8 cellular contexts compared by ENCODE assay signal in genomic region chr1:95072117-95072516, GRCh38. TPM values are rescaled to one million over a fixed set of nuclear protein-coding genes. Genes with fewer than 3 reads are reported as not detected.
DNase-seq lines count a peak whose midpoint lies in the region; ATAC-seq and TF ChIP-seq lines count a peak whose summit lies in the region.

No MANE protein-coding gene starts in this region.

- ATAC-seq in GM18498 (IDR thresholded peaks at IDR 0.05; ENCODE audit: unreplicated experiment), result peak; percentile 2
- no peak for ATAC-seq in RWPE2 (ENCODE audit: low read depth)
- no peak for ATAC-seq in GM21737 (IDR thresholded peaks at IDR 0.05; ENCODE audit: unreplicated experiment)
- no peak for ATAC-seq in HG03159 (IDR thresholded peaks at IDR 0.05; ENCODE audit: unreplicated experiment)
- no peak for ATAC-seq in HG03039 (IDR thresholded peaks at IDR 0.05; ENCODE audit: unreplicated experiment)

- H3K27ac ChIP-seq in RWPE2 (ENCODE audit: poor library complexity, severe bottlenecking) (peak overlapping the region; percentile 55), sigmoid colon (peak overlapping the region; percentile 86 to 93 (median 92))

- no peaks in the 10 kb centered on the region for H3K27me3 ChIP-seq in RWPE2 (ENCODE audit: insufficient read depth, poor library complexity, severe bottlenecking)
- H3K27me3 ChIP-seq in sigmoid colon, result no peaks in the 10 kb centered on the region

- no peaks in the 10 kb centered on the region for H3K36me3 ChIP-seq in RWPE2 (ENCODE audit: low read depth)
- H3K36me3 ChIP-seq in sigmoid colon, result no peaks in the 10 kb centered on the region

- H3K4me1 ChIP-seq in RWPE2 (ENCODE audit: insufficient read depth, poor library complexity, severe bottlenecking) (no peaks in the 10 kb centered on the region), sigmoid colon (peaks cover 0 to 14% (median 10%) of the 10 kb centered on the region in 4 donors)

- no peak for TF ChIP-seq POLR2A in sigmoid colon (IDR thresholded peaks at IDR 0.05)

- H3K4me3 ChIP-seq in RWPE2 (ENCODE audit: severe bottlenecking) (peak overlapping the region; percentile 73), fibroblast of mammary gland (ENCODE audit: control insufficient read depth, low read depth, low read length) (peak overlapping the region; percentile 92), sigmoid colon (peak overlapping the region; percentile 59 to 76 (median 73))

- no peak for TF ChIP-seq EP300 in sigmoid colon (IDR thresholded peaks at IDR 0.05)

- H3K9me3 ChIP-seq in RWPE2 (ENCODE audit: severe bottlenecking) (no peaks in the 10 kb centered on the region), sigmoid colon (no peaks in the 10 kb centered on the region)

- 5 to 14% methylated on average over 7 of the region's 7 CpGs for WGBS in sigmoid colon, 2 donors

- intact Hi-C loops in sigmoid colon (cut with DNase I), result loop anchor here (2.0 kb wide), 1 partner anchor 45 kb away; the partner anchor contains the start of gene TLCD4

- DNase-seq in RWPE2 (ENCODE audit: low spot score) (no peak), fibroblast of mammary gland (ENCODE audit: low read depth) (no peak), sigmoid colon (no peak), NCI-H2107 treated with DMSO at 0.1 percent for 48 hours (lab: John Stamatoyannopoulos, UW; ENCODE audit: unreplicated experiment) (no peak)

- TF ChIP-seq CTCF in RWPE2 (IDR thresholded peaks at IDR 0.05; ENCODE audit: poor library complexity, severe bottlenecking) (no peak), fibroblast of mammary gland (conservative IDR thresholded peaks at IDR 0.05; ENCODE audit: control insufficient read depth, insufficient read depth, low read depth, low read length) (no peak), sigmoid colon (IDR thresholded peaks at IDR 0.05) (no peak)

RNA-seq across cellular contexts. Expression of gene ALG14, which starts 0.6 kb away (rescaled TPM):
- total RNA-seq in sigmoid colon, result 1 to 10 TPM in 2 of 4 donors, under 1 TPM in 2; 0.55 to 1.8 (median 1.1) TPM
- polyA plus RNA-seq in sigmoid colon, result 1 to 10 TPM; 1.8 to 2.7 (median 1.8) TPM

RNA-seq across cellular contexts. Expression of gene TLCD4, which starts 45.0 kb away (rescaled TPM):
- 10 to 100 TPM; 11.1 to 29.1 (median 15.0) TPM for total RNA-seq in sigmoid colon
- 10 to 100 TPM; 10.5 to 13.6 (median 12.0) TPM for polyA plus RNA-seq in sigmoid colon
